Comparison of ENCODE assay signal across 16 cellular contexts in genomic region chr10:5588080-5588453, GRCh38.
DNase-seq lines count a peak whose midpoint lies in the region; ATAC-seq, FAIRE-seq and TF ChIP-seq lines count a peak whose summit lies in the region.
"Had no signal": no experiment of that assay in that cellular context is flagged by ENCODE, and none has a peak within 500 bp of the region (broad histone marks: within the 10 kb centered on the region; RNA-seq: fewer than 3 reads in every experiment).

No MANE protein-coding gene starts in this region.

- H3K79me1 ChIP-seq in trophoblast cell (ENCODE audit: low read length): peaks cover 90% of the 10 kb centered on the region

- H3K79me2 ChIP-seq in trophoblast cell (ENCODE audit: control insufficient read depth, insufficient read depth, low read length, poor library complexity): peaks cover 36% of the 10 kb centered on the region

- H3K27ac ChIP-seq in VCaP (peak overlapping the region; percentile 96; the same call in 1 of the 2 replicates), kidney (ENCODE audit: low read depth in 2 of 2, low read length in 2 of 2) (no peak overlapping the region), trophoblast cell (ENCODE audit: low read depth, low read length) (peak overlapping the region; percentile 99)
- H3K27ac ChIP-seq: 22Rv1 had no signal

- ATAC-seq in GM21515 (IDR thresholded peaks at IDR 0.05; ENCODE audit: unreplicated experiment): no peak
- no peak for ATAC-seq in HG02938 (IDR thresholded peaks at IDR 0.05; ENCODE audit: unreplicated experiment)
- no peak for ATAC-seq in GM18861 (IDR thresholded peaks at IDR 0.05; ENCODE audit: unreplicated experiment)

- no peak overlapping the region for H3K23ac ChIP-seq in trophoblast cell (ENCODE audit: low read length)

- H3K4me3 ChIP-seq in kidney (ENCODE audit: low read length in 2 of 2): no peak overlapping the region
- H3K4me3 ChIP-seq in trophoblast cell (ENCODE audit: low read depth, low read length): no peak overlapping the region

- H3K9me3 ChIP-seq in kidney (ENCODE audit: control insufficient read depth in 1 of 2, low read length in 2 of 2) (no peaks in the 10 kb centered on the region), trophoblast cell (ENCODE audit: insufficient read depth, low read depth, low read length) (no peaks in the 10 kb centered on the region)
- H3K9me3 ChIP-seq: Caco-2 had no signal

- H4K91ac ChIP-seq in trophoblast cell (ENCODE audit: low read depth, low read length): peak overlapping the region; percentile 99

- H3K4ac ChIP-seq in trophoblast cell (ENCODE audit: low read depth, low read length): peak overlapping the region; percentile 69

- H3K4me1 ChIP-seq in kidney (ENCODE audit: control insufficient read depth in 1 of 2, insufficient read depth in 1 of 2, low read depth in 1 of 2, low read length in 2 of 2): peaks cover 0 to 12% of the 10 kb centered on the region in 2 donors
- H3K4me1 ChIP-seq in trophoblast cell (ENCODE audit: control insufficient read depth in 1 of 2, insufficient read depth in 2 of 2, low read length in 2 of 2): peaks cover 72 to 78% of the 10 kb centered on the region in 2 experiments

- no CpG with 5 or more reads among the region's 6 CpGs for WGBS in trophoblast cell (ENCODE audit: extremely low coverage, insufficient coverage, insufficient read length)

- FAIRE-seq in kidney (lab: Jason Lieb, UNC): no peak
- FAIRE-seq: GM12892, GM19239 had no signal

- peak overlapping the region; percentile 94 for H2BK5ac ChIP-seq in trophoblast cell (ENCODE audit: low read depth, low read length, poor library complexity)

- peak overlapping the region; percentile 99 for H2AK5ac ChIP-seq in trophoblast cell (ENCODE audit: low read length)

- H3K9ac ChIP-seq in kidney (ENCODE audit: low read length in 2 of 2): no peak overlapping the region
- H3K9ac ChIP-seq in trophoblast cell (ENCODE audit: low read length): no peak overlapping the region

- peak overlapping the region; percentile 96 for H3K14ac ChIP-seq in trophoblast cell (ENCODE audit: low read length)

- H2BK12ac ChIP-seq in trophoblast cell (ENCODE audit: low read length): peak overlapping the region; percentile 99

- DNase-seq in activated effector memory CD4-positive, alpha-beta T cell treated with anti-CD3 and anti-CD28 coated beads, Interleukin-2, amount 50 U/mL, for 16 hours: peak; percentile 37
- no peak for DNase-seq in activated effector memory CD4-positive, alpha-beta T cell treated with Interleukin-2 at 50 U/mL for 16 hours
- DNase-seq in kidney: peak; percentile 5
- no peak for DNase-seq in trophoblast cell
- DNase-seq: Caco-2, DND-41, GDM1, HCEC 1CT, HFFc6 had no signal

- H2AFZ ChIP-seq in trophoblast cell (ENCODE audit: insufficient read depth, low read length, poor library complexity): peak overlapping the region; percentile 4

- intact Hi-C loops in kidney (cut with DNase I): no loop called here

- H2BK120ac ChIP-seq in trophoblast cell (ENCODE audit: insufficient read depth, low read length, poor library complexity): peak overlapping the region; percentile 89

- H3K36me3 ChIP-seq in kidney (ENCODE audit: control insufficient read depth in 1 of 2, insufficient read depth in 2 of 2, low read length in 2 of 2) (no peaks in the 10 kb centered on the region), trophoblast cell (ENCODE audit: control insufficient read depth in 1 of 2, insufficient read depth in 2 of 2, low read length in 2 of 2) (no peaks in the 10 kb centered on the region)

- H3K4me2 ChIP-seq in trophoblast cell (ENCODE audit: low read length): no peak overlapping the region

- peak overlapping the region; percentile 58 for H3K18ac ChIP-seq in trophoblast cell (ENCODE audit: low read length)

- TF ChIP-seq CTCF in VCaP (conservative IDR thresholded peaks at IDR 0.05) (no peak), kidney (IDR thresholded peaks at IDR 0.05; ENCODE audit: borderline replicate concordance, extremely low read depth, insufficient read depth) (no peak)

- H4K12ac ChIP-seq in trophoblast cell (ENCODE audit: low read depth, low read length): peak overlapping the region; percentile 68

- H4K8ac ChIP-seq in trophoblast cell (ENCODE audit: low read depth, low read length): peak overlapping the region; percentile 72

- H3K27me3 ChIP-seq in trophoblast cell (ENCODE audit: insufficient read depth, low read length): no peaks in the 10 kb centered on the region

Comparison
In these comparisons a context has a peak if more than half of its experiments do, and no peak if none do; other contexts are left out.
1. DNase-seq: peak in activated effector memory CD4-positive, alpha-beta T cell treated with anti-CD3 and anti-CD28 coated beads, Interleukin-2, amount 50 U/mL, for 16 hours (single experiment) and kidney (single experiment); none in activated effector memory CD4-positive, alpha-beta T cell treated with Interleukin-2 at 50 U/mL for 16 hours (single experiment) and trophoblast cell (0 of 2).
2. H3K27ac ChIP-seq: peak in VCaP (single experiment) and trophoblast cell (single experiment); none in kidney (0 of 2).